25 cellular contexts compared by ENCODE assay signal in the genomic region with DNA sequence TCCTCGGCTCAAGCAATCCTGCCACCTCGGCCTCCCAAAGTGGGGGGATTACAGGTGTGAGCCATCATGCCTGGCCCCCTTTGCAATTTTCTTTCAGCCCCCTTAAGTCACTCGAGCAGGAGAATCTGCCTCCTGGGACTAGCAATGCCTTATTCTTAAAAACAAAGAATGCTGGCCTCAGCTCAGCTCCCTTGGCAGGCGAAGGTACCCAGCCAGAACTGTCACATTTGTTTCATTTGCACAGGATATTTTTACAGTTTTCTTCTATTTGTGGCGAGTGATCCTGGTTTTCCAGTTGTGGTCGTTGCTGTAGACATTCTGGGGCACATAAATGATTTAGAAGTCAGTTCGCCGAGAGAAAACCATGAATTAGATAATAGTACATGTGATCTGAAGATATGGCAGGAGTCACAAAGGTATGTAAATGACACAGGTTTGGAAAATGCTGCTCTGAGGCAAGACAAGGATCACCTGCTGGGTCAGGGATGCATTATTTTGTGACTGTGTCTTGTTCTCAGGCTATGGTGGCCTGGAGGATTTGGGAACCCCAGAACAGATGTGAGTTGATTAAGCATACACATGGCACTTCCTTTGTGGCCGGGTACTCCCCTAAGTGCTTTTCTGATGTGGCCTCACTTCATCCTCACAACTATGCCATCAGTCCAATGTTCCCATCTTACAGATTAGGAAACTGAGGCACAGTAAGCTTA. TPM values are rescaled to one million over a fixed set of nuclear protein-coding genes. Genes with fewer than 3 reads are reported as not detected.
DNase-seq lines count a peak whose midpoint lies in the region; ATAC-seq and TF ChIP-seq lines count a peak whose summit lies in the region.
"Had no signal": no experiment of that assay in that cellular context is flagged by ENCODE, and none has a peak within 500 bp of the region (broad histone marks: within the 10 kb centered on the region; RNA-seq: fewer than 3 reads in every experiment).

No MANE protein-coding gene starts in this region.

- in situ Hi-C loops in KBM-7 (cut with MboI; ENCODE audit: low pct_unique_long_range_greater_than_20kb, low sequenced_read_pairs) = no loop called here

- H2BK12ac ChIP-seq in trophoblast cell (ENCODE audit: low read length) = no peak overlapping the region

- DNase-seq in CMK (ENCODE audit: low read depth) = peak; percentile 49
- peak; percentile 51 for DNase-seq in KBM-7
- peak; percentile 56 to 87 for DNase-seq in trophoblast cell
- DNase-seq in amygdala (lab: John Stamatoyannopoulos, UW) = no peak
- no peak for DNase-seq in HPDE6-E6E7 (ENCODE audit: extremely low spot score)
- DNase-seq: activated CD4-positive, alpha-beta memory T cell treated with anti-CD3 and anti-CD28 coated beads for 36 hours; erythroblast; foreskin keratinocyte; Karpas-422; naive B cell; NCI-H1092; NCI-H1930; NCI-H82; occipital lobe; small intestine; stimulated activated CD4-positive, alpha-beta T cell treated with anti-CD3 and anti-CD28 coated beads, Interleukin-2, amount 100 ng/mL, for 48 hours had no signal

- peaks cover 7% of the 10 kb centered on the region for H3K27me3 Mint-ChIP-seq in brain

- H3K79me1 ChIP-seq in trophoblast cell (ENCODE audit: low read length) = peaks cover 12% of the 10 kb centered on the region

- no peak overlapping the region for H3K4me3 ChIP-seq in trophoblast cell (ENCODE audit: low read depth, low read length)
- H3K4me3 ChIP-seq: suprapubic skin, vagina had no signal

- no peak overlapping the region for H3K4me2 ChIP-seq in trophoblast cell (ENCODE audit: low read length)

- H3K4me1 ChIP-seq in trophoblast cell (ENCODE audit: control insufficient read depth in 1 of 2, insufficient read depth in 2 of 2, low read length in 2 of 2) = no peaks in the 10 kb centered on the region
- H3K4me1 ChIP-seq: vagina had no signal

- no peak overlapping the region for H4K8ac ChIP-seq in trophoblast cell (ENCODE audit: low read depth, low read length)

- ATAC-seq in GM21390 (IDR thresholded peaks at IDR 0.05; ENCODE audit: unreplicated experiment) (no peak), GM18870 (IDR thresholded peaks at IDR 0.05; ENCODE audit: unreplicated experiment) (no peak)
- ATAC-seq: foreskin keratinocyte; Right ventricle myocardium inferior; stimulated activated effector memory CD8-positive, alpha-beta T cell treated with anti-CD3 and anti-CD28 coated beads, Interleukin-12 subunit alpha, Interleukin-12 subunit beta, amount 100 ng/mL, for 72 hours had no signal

- no peak overlapping the region for H2AK5ac ChIP-seq in trophoblast cell (ENCODE audit: low read length)

- H3K36me3 Mint-ChIP-seq in brain = no peaks in the 10 kb centered on the region
- H3K36me3 Mint-ChIP-seq: activated CD4-positive, alpha-beta memory T cell treated with anti-CD3 and anti-CD28 coated beads for 36 hours; activated naive CD8-positive, alpha-beta T cell; naive B cell; stimulated activated effector memory CD8-positive, alpha-beta T cell treated with anti-CD3 and anti-CD28 coated beads, Interleukin-12 subunit alpha, Interleukin-12 subunit beta, amount 100 ng/mL, for 72 hours had no signal

- H3K27ac ChIP-seq in trophoblast cell (ENCODE audit: low read depth, low read length) = no peak overlapping the region
- H3K27ac ChIP-seq: foreskin keratinocyte, suprapubic skin, vagina had no signal

- H4K12ac ChIP-seq in trophoblast cell (ENCODE audit: low read depth, low read length) = no peak overlapping the region

- H2BK120ac ChIP-seq in trophoblast cell (ENCODE audit: insufficient read depth, low read length, poor library complexity) = peak overlapping the region; percentile 64

- peaks cover 2% of the 10 kb centered on the region for H3K9me3 ChIP-seq in trophoblast cell (ENCODE audit: insufficient read depth, low read depth, low read length)
- H3K9me3 ChIP-seq: suprapubic skin, vagina had no signal

- no peak overlapping the region for H3K23ac ChIP-seq in trophoblast cell (ENCODE audit: low read length)

- H2AFZ ChIP-seq in trophoblast cell (ENCODE audit: insufficient read depth, low read length, poor library complexity) = no peak overlapping the region

- H3K36me3 ChIP-seq in trophoblast cell (ENCODE audit: control insufficient read depth in 1 of 2, insufficient read depth in 2 of 2, low read length in 2 of 2) = no peaks in the 10 kb centered on the region
- H3K36me3 ChIP-seq: suprapubic skin, vagina had no signal

- H3K18ac ChIP-seq in trophoblast cell (ENCODE audit: low read length) = no peak overlapping the region

- H3K4ac ChIP-seq in trophoblast cell (ENCODE audit: low read depth, low read length) = no peak overlapping the region

- WGBS in trophoblast cell (ENCODE audit: extremely low coverage, insufficient coverage, insufficient read length) = no CpG with 5 or more reads among the region's 9 CpGs

- H3K4me3 Mint-ChIP-seq in brain = peak overlapping the region in 2 of 5 experiments; percentile 51 to 65
- H3K4me3 Mint-ChIP-seq: activated CD4-positive, alpha-beta memory T cell treated with anti-CD3 and anti-CD28 coated beads for 36 hours; activated naive CD8-positive, alpha-beta T cell; CD14-positive monocyte; stimulated activated effector memory CD8-positive, alpha-beta T cell treated with anti-CD3 and anti-CD28 coated beads, Interleukin-12 subunit alpha, Interleukin-12 subunit beta, amount 100 ng/mL, for 72 hours had no signal

- H3K9ac ChIP-seq in trophoblast cell (ENCODE audit: low read length) = no peak overlapping the region

- H3K14ac ChIP-seq in trophoblast cell (ENCODE audit: low read length) = no peak overlapping the region

- H3K4me1 Mint-ChIP-seq in brain = peaks cover 14% of the 10 kb centered on the region
- H3K4me1 Mint-ChIP-seq: stimulated activated effector memory CD8-positive, alpha-beta T cell treated with anti-CD3 and anti-CD28 coated beads, Interleukin-12 subunit alpha, Interleukin-12 subunit beta, amount 100 ng/mL, for 72 hours had no signal

- H3K9me3 Mint-ChIP-seq in brain = peaks cover 3 to 18% (median 9%) of the 10 kb centered on the region in 5 experiments
- H3K9me3 Mint-ChIP-seq: activated CD4-positive, alpha-beta memory T cell treated with anti-CD3 and anti-CD28 coated beads for 36 hours; stimulated activated effector memory CD8-positive, alpha-beta T cell treated with anti-CD3 and anti-CD28 coated beads, Interleukin-12 subunit alpha, Interleukin-12 subunit beta, amount 100 ng/mL, for 72 hours had no signal

- peak overlapping the region; percentile 1 for H2BK5ac ChIP-seq in trophoblast cell (ENCODE audit: low read depth, low read length, poor library complexity)

- H3K27me3 ChIP-seq in trophoblast cell (ENCODE audit: insufficient read depth, low read length) = no peaks in the 10 kb centered on the region
- H3K27me3 ChIP-seq: vagina had no signal

- H3K79me2 ChIP-seq in trophoblast cell (ENCODE audit: control insufficient read depth, insufficient read depth, low read length, poor library complexity) = no peaks in the 10 kb centered on the region

- TF ChIP-seq CTCF in brain (conservative IDR thresholded peaks at IDR 0.05) = no peak

- H4K91ac ChIP-seq in trophoblast cell (ENCODE audit: low read depth, low read length) = peak overlapping the region; percentile 50

- H3K27ac Mint-ChIP-seq in brain = peak overlapping the region in 4 of 5 experiments; percentile 82 to 95 (median 92)
- H3K27ac Mint-ChIP-seq: activated CD4-positive, alpha-beta memory T cell treated with anti-CD3 and anti-CD28 coated beads for 36 hours; activated naive CD8-positive, alpha-beta T cell; stimulated activated effector memory CD8-positive, alpha-beta T cell treated with anti-CD3 and anti-CD28 coated beads, Interleukin-12 subunit alpha, Interleukin-12 subunit beta, amount 100 ng/mL, for 72 hours had no signal

RNA-seq across cellular contexts. Expression of a gene that starts 15.9 kb away (rescaled TPM):
- not detected for polyA plus RNA-seq in brain (ENCODE audit: insufficient read depth, low read depth, low replicate concordance)
- 50.0 and 52.1 TPM in 2 replicates for polyA plus RNA-seq in trophoblast cell (2013)
- polyA plus RNA-seq: CD14-positive monocyte, foreskin keratinocyte had no signal

RNA-seq across cellular contexts. Expression of a gene that starts 51.2 kb away (rescaled TPM):
- not detected for polyA plus RNA-seq in brain (ENCODE audit: insufficient read depth, low read depth, low replicate concordance)
- polyA plus RNA-seq in trophoblast cell (2013) = not detected in 2 replicates
- polyA plus RNA-seq: CD14-positive monocyte, foreskin keratinocyte, small intestine had no signal

Comparison
In these comparisons a context has a peak if more than half of its experiments do, and no peak if none do; other contexts are left out.
1. DNase-seq: peak in CMK (single experiment), KBM-7 (single experiment) and trophoblast cell (2 of 2); none in amygdala (0 of 56) and HPDE6-E6E7 (single experiment).